Comparison of ENCODE assay signal across 2 cellular contexts in the genomic region with DNA sequence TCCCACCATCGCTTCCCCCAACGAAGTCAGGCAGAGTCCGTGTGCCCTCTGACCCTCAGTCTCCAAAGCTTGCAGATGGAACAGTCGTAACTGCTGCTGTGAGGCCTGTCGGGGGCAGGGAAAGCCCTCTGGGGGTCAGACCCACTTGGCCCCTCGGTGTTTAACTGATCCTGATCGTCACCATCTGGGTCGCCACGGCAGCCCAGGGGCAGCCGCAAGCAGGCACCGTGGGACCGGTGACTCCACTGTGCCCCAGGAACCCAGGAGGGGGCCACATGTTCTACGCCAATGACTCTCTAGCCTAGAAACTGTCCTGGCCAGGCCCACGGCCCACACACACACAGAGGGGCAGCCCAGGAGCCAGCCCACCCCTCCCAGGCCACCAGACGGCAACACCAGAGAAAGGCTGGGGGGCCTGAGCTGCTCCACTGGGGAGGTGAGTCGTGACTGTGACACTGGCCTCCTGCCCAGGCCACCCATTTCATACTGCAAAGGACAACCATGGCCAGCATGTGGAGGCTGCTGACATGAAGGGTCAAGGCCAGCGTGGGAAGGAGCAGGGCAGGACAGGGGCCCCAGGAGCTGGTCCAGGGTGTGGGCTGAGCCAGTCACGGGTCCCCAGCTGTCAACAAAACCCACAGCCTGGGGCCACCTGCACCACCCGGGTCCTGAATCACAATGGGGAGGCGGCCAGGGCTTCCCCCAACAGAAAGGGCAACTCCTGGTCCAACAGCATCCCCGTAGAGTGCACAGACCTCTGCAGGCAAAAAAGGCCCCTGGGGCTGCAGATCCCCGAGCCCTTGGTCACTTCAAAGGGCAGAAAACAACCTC.
TF ChIP-seq lines count a peak whose summit lies in the region.

No MANE protein-coding gene starts in this region.

TF ChIP-seq in IMR-90, 13 proteins besides CTCF, POLR2A, EP300 and RAD21:
- TF ChIP-seq NFE2L2 (IDR thresholded peaks at IDR 0.05; ENCODE audit: low read depth, low read length): no peak

TF ChIP-seq in H1, 55 proteins besides CTCF, POLR2A, EP300 and RAD21:
- no peak for TF ChIP-seq GTF2F1 (IDR thresholded peaks at IDR 0.05; ENCODE audit: borderline replicate concordance, low read depth, low read length)
- no peak for TF ChIP-seq PHF8 (conservative IDR thresholded peaks at IDR 0.05; ENCODE audit: low read depth, low read length)
- no peak for TF ChIP-seq SP2 (IDR thresholded peaks at IDR 0.05; ENCODE audit: low read length)
- TF ChIP-seq CTBP2 (IDR thresholded peaks at IDR 0.05; ENCODE audit: borderline replicate concordance, insufficient read depth, insufficient read length, low read length): no peak
- TF ChIP-seq TAF7 (optimal IDR thresholded peaks at IDR 0.05; ENCODE audit: borderline replicate concordance, low read depth, low read length): no peak
- no peak for TF ChIP-seq NRF1 (IDR thresholded peaks at IDR 0.05; ENCODE audit: low read depth, low read length)
- no peak for TF ChIP-seq TAF1 (IDR thresholded peaks at IDR 0.05; ENCODE audit: low read depth, low read length)
- TF ChIP-seq KDM1A (IDR thresholded peaks at IDR 0.05; ENCODE audit: borderline replicate concordance, low read length): no peak
- TF ChIP-seq CREB1 (IDR thresholded peaks at IDR 0.05): no peak
- TF ChIP-seq, protein P1, sequence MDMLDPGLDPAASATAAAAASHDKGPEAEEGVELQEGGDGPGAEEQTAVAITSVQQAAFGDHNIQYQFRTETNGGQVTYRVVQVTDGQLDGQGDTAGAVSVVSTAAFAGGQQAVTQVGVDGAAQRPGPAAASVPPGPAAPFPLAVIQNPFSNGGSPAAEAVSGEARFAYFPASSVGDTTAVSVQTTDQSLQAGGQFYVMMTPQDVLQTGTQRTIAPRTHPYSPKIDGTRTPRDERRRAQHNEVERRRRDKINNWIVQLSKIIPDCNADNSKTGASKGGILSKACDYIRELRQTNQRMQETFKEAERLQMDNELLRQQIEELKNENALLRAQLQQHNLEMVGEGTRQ (IDR thresholded peaks at IDR 0.05; ENCODE audit: low read length): no peak
- TF ChIP-seq CHD2 (IDR thresholded peaks at IDR 0.05; ENCODE audit: low read length): no peak
- TF ChIP-seq SP4 (IDR thresholded peaks at IDR 0.05; ENCODE audit: low read length): no peak
- no peak for TF ChIP-seq POU5F1 (IDR thresholded peaks at IDR 0.05; ENCODE audit: low read depth, low read length)
